Comparison of ENCODE assay signal across 25 cellular contexts in genomic region chr3:72678380-72678779, GRCh38.
"Had no signal": no experiment of that assay in that cellular context is flagged by ENCODE, and none has a peak within 500 bp of the region (broad histone marks: within the 10 kb centered on the region; RNA-seq: fewer than 3 reads in every experiment).

No MANE protein-coding gene starts in this region.

- H3K9me3 Mint-ChIP-seq: activated naive CD4-positive, alpha-beta T cell treated with anti-CD3 and anti-CD28 coated beads, Interleukin-2, amount 50 U/mL, for 24 hours; T-cell had no signal

- H3K4me3 ChIP-seq: prostate gland, right atrium auricular region, suprapubic skin, transverse colon, vagina had no signal

- DNase-seq: activated CD4-positive, alpha-beta T cell treated with anti-CD3 and anti-CD28 coated beads for 1 hour; activated CD4-positive, alpha-beta T cell treated with anti-CD3 and anti-CD28 coated beads, Interleukin-2, amount 50 U/mL, for 1 hour; activated CD8-positive, alpha-beta T cell treated with anti-CD3 and anti-CD28 coated beads, Interleukin-2, amount 10 ng/mL, durations not matched to agents 7 days and 5 days; activated gamma-delta T cell treated with Interleukin-2 at 50 U/mL for 16 hours; aorta; brain microvascular endothelial cell; central memory CD4-positive, alpha-beta T cell; dermis blood vessel endothelial cell; effector CD8-positive, alpha-beta T cell; foreskin melanocyte; hippocampal formation; left ventricle myocardium superior; natural killer cell; stimulated activated CD4-positive, alpha-beta T cell treated with anti-CD3 and anti-CD28 coated beads, Interleukin-12 subunit alpha, Interleukin-12 subunit beta, amount 100 ng/mL, for 4 hours; stimulated activated CD4-positive, alpha-beta T cell treated with anti-CD3 and anti-CD28 coated beads, Interleukin-4, amount 100 ng/mL, for 4 hours; T-cell; transverse colon; WERI-Rb-1 had no signal

- ATAC-seq: activated CD8-positive, alpha-beta T cell treated with anti-CD3 and anti-CD28 coated beads, Interleukin-2, amount 10 ng/mL, durations not matched to agents 7 days and 5 days; left ventricle myocardium superior; natural killer cell; T-cell had no signal

- H3K36me3 ChIP-seq: brain microvascular endothelial cell, prostate gland, right atrium auricular region, suprapubic skin, transverse colon, vagina, WERI-Rb-1 had no signal

- H3K27me3 ChIP-seq: brain microvascular endothelial cell, right atrium auricular region, suprapubic skin, transverse colon, vagina had no signal

- H3K27me3 Mint-ChIP-seq: activated naive CD4-positive, alpha-beta T cell treated with anti-CD3 and anti-CD28 coated beads, Interleukin-2, amount 50 U/mL, for 24 hours; stimulated activated naive CD8-positive, alpha-beta T cell treated with anti-CD3 and anti-CD28 coated beads, Interleukin-15, amount 100 ng/mL, for 72 hours; T-cell had no signal

- H3K36me3 Mint-ChIP-seq: activated naive CD4-positive, alpha-beta T cell treated with anti-CD3 and anti-CD28 coated beads, Interleukin-2, amount 50 U/mL, for 24 hours; natural killer cell; T-cell had no signal

- H3K4me1 ChIP-seq: prostate gland, right atrium auricular region, vagina had no signal

- H3K27ac Mint-ChIP-seq: activated CD8-positive, alpha-beta T cell treated with anti-CD3 and anti-CD28 coated beads, Interleukin-2, amount 10 ng/mL, durations not matched to agents 7 days and 5 days; activated naive CD4-positive, alpha-beta T cell treated with anti-CD3 and anti-CD28 coated beads, Interleukin-2, amount 50 U/mL, for 24 hours; natural killer cell; stimulated activated naive CD8-positive, alpha-beta T cell treated with anti-CD3 and anti-CD28 coated beads, Interleukin-15, amount 100 ng/mL, for 72 hours; T-cell had no signal

- H3K27ac ChIP-seq: brain microvascular endothelial cell, prostate gland, right atrium auricular region, suprapubic skin, transverse colon, vagina, WERI-Rb-1 had no signal

- H3K9me3 ChIP-seq: prostate gland, suprapubic skin, transverse colon, vagina had no signal

- H3K4me3 Mint-ChIP-seq: activated CD8-positive, alpha-beta T cell treated with anti-CD3 and anti-CD28 coated beads, Interleukin-2, amount 10 ng/mL, durations not matched to agents 7 days and 5 days; activated naive CD4-positive, alpha-beta T cell treated with anti-CD3 and anti-CD28 coated beads, Interleukin-2, amount 50 U/mL, for 24 hours; activated T-helper 1 cell treated with anti-CD3 and anti-CD28 coated beads, Interleukin-12 subunit alpha, Interleukin-12 subunit beta, Interleukin-2, Interleukin-4 antibody, amounts not matched to agents 30 ng/mL and 10 ng/mL and 1 ng/mL, durations not matched to agents 14 hours and 24 hours and 36 hours; natural killer cell; stimulated activated naive CD8-positive, alpha-beta T cell treated with anti-CD3 and anti-CD28 coated beads, Interleukin-15, amount 100 ng/mL, for 72 hours; T-cell had no signal
